ENCODE assay signal across 8 cellular contexts in genomic region chr5:68215208-68215887, GRCh38. TPM values are rescaled to one million over a fixed set of nuclear protein-coding genes. Genes with fewer than 3 reads are reported as not detected.
DNase-seq lines count a peak whose midpoint lies in the region; ATAC-seq and TF ChIP-seq lines count a peak whose summit lies in the region.

PIK3R1 (plus strand) TSS chr5:68215756; CDS start chr5:68226676, 10,920 bp downstream.

- peak; percentile 73 for ATAC-seq in GM21576 (IDR thresholded peaks at IDR 0.05; ENCODE audit: unreplicated experiment)

- H2AFZ ChIP-seq in OCI-LY7 (ENCODE audit: low read length), result peak within 1 kb of the TSS; percentile 89

- H3K36me3 Mint-ChIP-seq in IgD-negative memory B cell, result no peaks in the 10 kb centered on the region

- H3K27me3 ChIP-seq in mononuclear cell (ENCODE audit: insufficient read depth, low read length), result no peaks in the 10 kb centered on the region

- H3K4me3 Mint-ChIP-seq in IgD-negative memory B cell, result peak within 1 kb of the TSS; percentile 85 to 97 (median 92)

- H3K4me1 ChIP-seq in OCI-LY7 (ENCODE audit: insufficient read depth, low read length, poor library complexity, severe bottlenecking) (peaks cover 28% of the 10 kb centered on the region), mononuclear cell (ENCODE audit: insufficient read depth, low read length) (peaks cover 30% of the 10 kb centered on the region)

- H3K9me3 Mint-ChIP-seq in IgD-negative memory B cell, result peaks cover 4 to 8% (median 6%) of the 10 kb centered on the region in 3 donors

- DNase-seq in DMS153 treated with DMSO at 0.1 percent for 48 hours (lab: John Stamatoyannopoulos, UW; ENCODE audit: unreplicated experiment) (peak; percentile 27), OCI-LY7 (ENCODE audit: low spot score) (peak; percentile 96), activated T-cell treated with anti-CD3 and anti-CD28 coated beads for 1 hour (ENCODE audit: low read depth) (peak; percentile 89), epidermal melanocyte (ENCODE audit: insufficient read length, low spot score) (peak; percentile 91)
- peak; percentile 92 for DNase-seq in stimulated activated CD8-positive, alpha-beta memory T cell treated with anti-CD3 and anti-CD28 coated beads, Interleukin-2, amount 100 ng/mL, for 48 hours (ENCODE audit: low read depth in 2 of 2)

- no peaks in the 10 kb centered on the region for H3K9me2 ChIP-seq in OCI-LY7 (ENCODE audit: insufficient read depth, low read length)

- H3K27ac Mint-ChIP-seq in IgD-negative memory B cell, result peak within 1 kb of the TSS; percentile 78 to 97 (median 97)

- no TSS peak for BruUV-seq in OCI-LY7 (replicated peaks; lab: Mats Ljungman, UMichigan)

- H3K9me3 ChIP-seq in OCI-LY7 (ENCODE audit: low read length) (peaks cover 7% of the 10 kb centered on the region), mononuclear cell (ENCODE audit: low read depth, low read length) (no peaks in the 10 kb centered on the region)

- CTCF ChIA-PET in OCI-LY7 (lab: Charles Lee; ENCODE audit: unreplicated experiment), result interaction anchor here (1.2 kb wide), 1 partner anchor 35 kb away, joined by 4 read pairs; no protein-coding TSS in a partner anchor

- H3K4me1 Mint-ChIP-seq in IgD-negative memory B cell, result peaks cover 11 to 38% (median 36%) of the 10 kb centered on the region in 3 donors

- H3K36me3 ChIP-seq in OCI-LY7 (ENCODE audit: insufficient read depth, low read length), result peaks cover 13% of the 10 kb centered on the region

- POLR2A ChIA-PET in OCI-LY7 (lab: Charles Lee), result interaction anchor here (0.6 to 2.7 kb wide), 9 partner anchors 9 to 185 kb away, joined by 3 to 17 read pairs (median 8); no protein-coding TSS in a partner anchor

- peaks cover 40% of the 10 kb centered on the region for H3K79me2 ChIP-seq in OCI-LY7 (ENCODE audit: insufficient read depth, low read depth, low read length)

- peak; percentile 32; the same call in 1 of the 2 replicates for TF ChIP-seq CTCF in OCI-LY7 (conservative IDR thresholded peaks at IDR 0.05; ENCODE audit: low read length)

- peaks cover 14% of the 10 kb centered on the region for H4K20me1 ChIP-seq in OCI-LY7 (ENCODE audit: insufficient read depth, low read length)

- peak within 1 kb of the TSS; percentile 95 for H3K27ac ChIP-seq in OCI-LY7 (ENCODE audit: low read depth, low read length, poor library complexity, severe bottlenecking)

- H3K4me2 ChIP-seq in OCI-LY7 (ENCODE audit: low read length), result peak within 1 kb of the TSS; percentile 85

- no peaks in the 10 kb centered on the region for H3K27me3 Mint-ChIP-seq in IgD-negative memory B cell

- H3K4me3 ChIP-seq in OCI-LY7 (ENCODE audit: low read depth, low read length, poor library complexity, severe bottlenecking) (peak within 1 kb of the TSS; percentile 89), mononuclear cell (ENCODE audit: low read length) (peak within 1 kb of the TSS; percentile 82)

- intact Hi-C loops in OCI-LY7 (cut with micrococcal nuclease; ENCODE audit: unreplicated experiment), result loop anchor here (5.0 to 10.0 kb wide), 2 partner anchors 998 to 1211 kb away; no protein-coding TSS in a partner anchor

RNA-seq across cellular contexts. Expression of gene PIK3R1, which starts in this region (rescaled TPM):
- polyA plus RNA-seq in IgD-negative memory B cell, result 29.1 TPM
- total RNA-seq in OCI-LY7 (2014; rRNA removed; shearing (Covaris generic)), result 14.9 and 15.8 TPM in 2 replicates
- total RNA-seq in OCI-LY7 (2022) (43.4 and 45.6 TPM in 2 replicates), mononuclear cell (742 TPM)

Comparison
In these comparisons a context has a peak if more than half of its experiments do, and no peak if none do; other contexts are left out.
1. Peak in every context shown above with its lines: DNase-seq, ATAC-seq, H3K4me3 ChIP-seq and H3K27ac ChIP-seq.
2. RNA of gene PIK3R1 (total RNA-seq): 742 TPM in mononuclear cell (single experiment); 14.9 to 45.6 TPM in OCI-LY7; every median in the first group is over 10 times any median in the second.
3. DNase-seq: peak in every context shown above with its lines; median percentile 96 in OCI-LY7; 92 in stimulated activated CD8-positive, alpha-beta memory T cell treated with anti-CD3 and anti-CD28 coated beads, Interleukin-2, amount 100 ng/mL, for 48 hours; 91 in epidermal melanocyte; 89 in activated T-cell treated with anti-CD3 and anti-CD28 coated beads for 1 hour; 27 in DMS153 treated with DMSO at 0.1 percent for 48 hours.